In the genomic region with DNA sequence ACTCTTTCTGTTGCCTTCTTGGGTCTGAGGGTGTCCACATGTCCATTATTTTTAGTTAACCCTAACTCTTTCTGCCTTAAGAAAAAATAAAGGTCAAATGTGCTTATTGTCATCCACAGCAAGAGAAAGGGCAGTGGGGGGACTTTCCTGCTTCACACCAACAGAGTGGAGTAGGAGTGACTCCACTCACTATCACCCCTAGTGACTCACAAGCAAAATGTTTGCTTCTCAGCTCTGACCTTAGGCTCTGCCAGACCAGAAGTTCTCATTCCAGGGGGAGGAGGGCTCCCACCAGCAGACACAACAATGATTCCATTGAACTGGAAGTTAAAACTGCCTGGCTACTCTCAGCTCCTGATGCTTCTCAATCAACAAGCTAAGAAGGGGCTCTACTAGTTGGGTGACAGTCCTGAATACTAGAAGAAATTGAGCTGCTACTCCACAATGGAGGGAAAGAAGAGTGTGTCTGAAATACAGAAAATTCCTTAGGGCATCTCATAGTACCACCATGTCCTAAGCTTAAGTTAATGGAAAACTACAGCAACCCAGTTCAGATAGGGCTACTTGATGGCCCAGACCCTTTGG, we compare ENCODE assay signal across 1 cellular context.
A peak's percentile ranks its signal among the peaks of the same experiment; 100 is the strongest.
TF ChIP-seq lines count a peak whose summit lies in the region.

No MANE protein-coding gene starts in this region.

TF ChIP-seq in HepG2, 621 proteins besides CTCF, POLR2A, EP300 and RAD21 (continued from another document and continues in another):
- TF ChIP-seq, protein P1, sequence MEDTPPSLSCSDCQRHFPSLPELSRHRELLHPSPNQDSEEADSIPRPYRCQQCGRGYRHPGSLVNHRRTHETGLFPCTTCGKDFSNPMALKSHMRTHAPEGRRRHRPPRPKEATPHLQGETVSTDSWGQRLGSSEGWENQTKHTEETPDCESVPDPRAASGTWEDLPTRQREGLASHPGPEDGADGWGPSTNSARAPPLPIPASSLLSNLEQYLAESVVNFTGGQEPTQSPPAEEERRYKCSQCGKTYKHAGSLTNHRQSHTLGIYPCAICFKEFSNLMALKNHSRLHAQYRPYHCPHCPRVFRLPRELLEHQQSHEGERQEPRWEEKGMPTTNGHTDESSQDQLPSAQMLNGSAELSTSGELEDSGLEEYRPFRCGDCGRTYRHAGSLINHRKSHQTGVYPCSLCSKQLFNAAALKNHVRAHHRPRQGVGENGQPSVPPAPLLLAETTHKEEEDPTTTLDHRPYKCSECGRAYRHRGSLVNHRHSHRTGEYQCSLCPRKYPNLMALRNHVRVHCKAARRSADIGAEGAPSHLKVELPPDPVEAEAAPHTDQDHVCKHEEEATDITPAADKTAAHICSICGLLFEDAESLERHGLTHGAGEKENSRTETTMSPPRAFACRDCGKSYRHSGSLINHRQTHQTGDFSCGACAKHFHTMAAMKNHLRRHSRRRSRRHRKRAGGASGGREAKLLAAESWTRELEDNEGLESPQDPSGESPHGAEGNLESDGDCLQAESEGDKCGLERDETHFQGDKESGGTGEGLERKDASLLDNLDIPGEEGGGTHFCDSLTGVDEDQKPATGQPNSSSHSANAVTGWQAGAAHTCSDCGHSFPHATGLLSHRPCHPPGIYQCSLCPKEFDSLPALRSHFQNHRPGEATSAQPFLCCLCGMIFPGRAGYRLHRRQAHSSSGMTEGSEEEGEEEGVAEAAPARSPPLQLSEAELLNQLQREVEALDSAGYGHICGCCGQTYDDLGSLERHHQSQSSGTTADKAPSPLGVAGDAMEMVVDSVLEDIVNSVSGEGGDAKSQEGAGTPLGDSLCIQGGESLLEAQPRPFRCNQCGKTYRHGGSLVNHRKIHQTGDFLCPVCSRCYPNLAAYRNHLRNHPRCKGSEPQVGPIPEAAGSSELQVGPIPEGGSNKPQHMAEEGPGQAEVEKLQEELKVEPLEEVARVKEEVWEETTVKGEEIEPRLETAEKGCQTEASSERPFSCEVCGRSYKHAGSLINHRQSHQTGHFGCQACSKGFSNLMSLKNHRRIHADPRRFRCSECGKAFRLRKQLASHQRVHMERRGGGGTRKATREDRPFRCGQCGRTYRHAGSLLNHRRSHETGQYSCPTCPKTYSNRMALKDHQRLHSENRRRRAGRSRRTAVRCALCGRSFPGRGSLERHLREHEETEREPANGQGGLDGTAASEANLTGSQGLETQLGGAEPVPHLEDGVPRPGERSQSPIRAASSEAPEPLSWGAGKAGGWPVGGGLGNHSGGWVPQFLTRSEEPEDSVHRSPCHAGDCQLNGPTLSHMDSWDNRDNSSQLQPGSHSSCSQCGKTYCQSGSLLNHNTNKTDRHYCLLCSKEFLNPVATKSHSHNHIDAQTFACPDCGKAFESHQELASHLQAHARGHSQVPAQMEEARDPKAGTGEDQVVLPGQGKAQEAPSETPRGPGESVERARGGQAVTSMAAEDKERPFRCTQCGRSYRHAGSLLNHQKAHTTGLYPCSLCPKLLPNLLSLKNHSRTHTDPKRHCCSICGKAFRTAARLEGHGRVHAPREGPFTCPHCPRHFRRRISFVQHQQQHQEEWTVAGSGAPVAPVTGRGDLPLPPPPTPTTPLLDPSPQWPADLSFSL (CRISPR knock-in tag; IDR thresholded peaks at IDR 0.05): no peak; the same call in 1 of the 2 replicates
- TF ChIP-seq KMT2B (CRISPR knock-in tag; IDR thresholded peaks at IDR 0.05): peak; percentile 39; the same call in 1 of the 2 replicates
- TF ChIP-seq DMAP1 (CRISPR knock-in tag; IDR thresholded peaks at IDR 0.05): no peak
- peak; percentile 30; the same call in 1 of the 2 replicates for TF ChIP-seq KLF11 (CRISPR knock-in tag; IDR thresholded peaks at IDR 0.05)
- no peak for TF ChIP-seq IKZF4 (CRISPR knock-in tag; IDR thresholded peaks at IDR 0.05; ENCODE audit: borderline replicate concordance, low read depth, not compliant biosample characterization)
- no peak for TF ChIP-seq ZNF225 (CRISPR knock-in tag; IDR thresholded peaks at IDR 0.05)
- TF ChIP-seq, protein P2, sequence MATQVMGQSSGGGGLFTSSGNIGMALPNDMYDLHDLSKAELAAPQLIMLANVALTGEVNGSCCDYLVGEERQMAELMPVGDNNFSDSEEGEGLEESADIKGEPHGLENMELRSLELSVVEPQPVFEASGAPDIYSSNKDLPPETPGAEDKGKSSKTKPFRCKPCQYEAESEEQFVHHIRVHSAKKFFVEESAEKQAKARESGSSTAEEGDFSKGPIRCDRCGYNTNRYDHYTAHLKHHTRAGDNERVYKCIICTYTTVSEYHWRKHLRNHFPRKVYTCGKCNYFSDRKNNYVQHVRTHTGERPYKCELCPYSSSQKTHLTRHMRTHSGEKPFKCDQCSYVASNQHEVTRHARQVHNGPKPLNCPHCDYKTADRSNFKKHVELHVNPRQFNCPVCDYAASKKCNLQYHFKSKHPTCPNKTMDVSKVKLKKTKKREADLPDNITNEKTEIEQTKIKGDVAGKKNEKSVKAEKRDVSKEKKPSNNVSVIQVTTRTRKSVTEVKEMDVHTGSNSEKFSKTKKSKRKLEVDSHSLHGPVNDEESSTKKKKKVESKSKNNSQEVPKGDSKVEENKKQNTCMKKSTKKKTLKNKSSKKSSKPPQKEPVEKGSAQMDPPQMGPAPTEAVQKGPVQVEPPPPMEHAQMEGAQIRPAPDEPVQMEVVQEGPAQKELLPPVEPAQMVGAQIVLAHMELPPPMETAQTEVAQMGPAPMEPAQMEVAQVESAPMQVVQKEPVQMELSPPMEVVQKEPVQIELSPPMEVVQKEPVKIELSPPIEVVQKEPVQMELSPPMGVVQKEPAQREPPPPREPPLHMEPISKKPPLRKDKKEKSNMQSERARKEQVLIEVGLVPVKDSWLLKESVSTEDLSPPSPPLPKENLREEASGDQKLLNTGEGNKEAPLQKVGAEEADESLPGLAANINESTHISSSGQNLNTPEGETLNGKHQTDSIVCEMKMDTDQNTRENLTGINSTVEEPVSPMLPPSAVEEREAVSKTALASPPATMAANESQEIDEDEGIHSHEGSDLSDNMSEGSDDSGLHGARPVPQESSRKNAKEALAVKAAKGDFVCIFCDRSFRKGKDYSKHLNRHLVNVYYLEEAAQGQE (IDR thresholded peaks at IDR 0.05; ENCODE audit: borderline replicate concordance in 1 of 2, low read depth in 1 of 2, low read length in 2 of 2): no peak
- TF ChIP-seq ZNF891 (CRISPR knock-in tag; IDR thresholded peaks at IDR 0.05): no peak
- TF ChIP-seq, protein P3, sequence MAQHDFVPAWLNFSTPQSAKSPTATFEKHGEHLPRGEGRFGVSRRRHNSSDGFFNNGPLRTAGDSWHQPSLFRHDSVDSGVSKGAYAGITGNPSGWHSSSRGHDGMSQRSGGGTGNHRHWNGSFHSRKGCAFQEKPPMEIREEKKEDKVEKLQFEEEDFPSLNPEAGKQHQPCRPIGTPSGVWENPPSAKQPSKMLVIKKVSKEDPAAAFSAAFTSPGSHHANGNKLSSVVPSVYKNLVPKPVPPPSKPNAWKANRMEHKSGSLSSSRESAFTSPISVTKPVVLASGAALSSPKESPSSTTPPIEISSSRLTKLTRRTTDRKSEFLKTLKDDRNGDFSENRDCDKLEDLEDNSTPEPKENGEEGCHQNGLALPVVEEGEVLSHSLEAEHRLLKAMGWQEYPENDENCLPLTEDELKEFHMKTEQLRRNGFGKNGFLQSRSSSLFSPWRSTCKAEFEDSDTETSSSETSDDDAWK (CRISPR knock-in tag; IDR thresholded peaks at IDR 0.05): no peak
- TF ChIP-seq, protein P4, sequence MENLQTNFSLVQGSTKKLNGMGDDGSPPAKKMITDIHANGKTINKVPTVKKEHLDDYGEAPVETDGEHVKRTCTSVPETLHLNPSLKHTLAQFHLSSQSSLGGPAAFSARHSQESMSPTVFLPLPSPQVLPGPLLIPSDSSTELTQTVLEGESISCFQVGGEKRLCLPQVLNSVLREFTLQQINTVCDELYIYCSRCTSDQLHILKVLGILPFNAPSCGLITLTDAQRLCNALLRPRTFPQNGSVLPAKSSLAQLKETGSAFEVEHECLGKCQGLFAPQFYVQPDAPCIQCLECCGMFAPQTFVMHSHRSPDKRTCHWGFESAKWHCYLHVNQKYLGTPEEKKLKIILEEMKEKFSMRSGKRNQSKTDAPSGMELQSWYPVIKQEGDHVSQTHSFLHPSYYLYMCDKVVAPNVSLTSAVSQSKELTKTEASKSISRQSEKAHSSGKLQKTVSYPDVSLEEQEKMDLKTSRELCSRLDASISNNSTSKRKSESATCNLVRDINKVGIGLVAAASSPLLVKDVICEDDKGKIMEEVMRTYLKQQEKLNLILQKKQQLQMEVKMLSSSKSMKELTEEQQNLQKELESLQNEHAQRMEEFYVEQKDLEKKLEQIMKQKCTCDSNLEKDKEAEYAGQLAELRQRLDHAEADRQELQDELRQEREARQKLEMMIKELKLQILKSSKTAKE (CRISPR knock-in tag; IDR thresholded peaks at IDR 0.05; ENCODE audit: borderline replicate concordance): peak; percentile 69
- TF ChIP-seq, protein P5, sequence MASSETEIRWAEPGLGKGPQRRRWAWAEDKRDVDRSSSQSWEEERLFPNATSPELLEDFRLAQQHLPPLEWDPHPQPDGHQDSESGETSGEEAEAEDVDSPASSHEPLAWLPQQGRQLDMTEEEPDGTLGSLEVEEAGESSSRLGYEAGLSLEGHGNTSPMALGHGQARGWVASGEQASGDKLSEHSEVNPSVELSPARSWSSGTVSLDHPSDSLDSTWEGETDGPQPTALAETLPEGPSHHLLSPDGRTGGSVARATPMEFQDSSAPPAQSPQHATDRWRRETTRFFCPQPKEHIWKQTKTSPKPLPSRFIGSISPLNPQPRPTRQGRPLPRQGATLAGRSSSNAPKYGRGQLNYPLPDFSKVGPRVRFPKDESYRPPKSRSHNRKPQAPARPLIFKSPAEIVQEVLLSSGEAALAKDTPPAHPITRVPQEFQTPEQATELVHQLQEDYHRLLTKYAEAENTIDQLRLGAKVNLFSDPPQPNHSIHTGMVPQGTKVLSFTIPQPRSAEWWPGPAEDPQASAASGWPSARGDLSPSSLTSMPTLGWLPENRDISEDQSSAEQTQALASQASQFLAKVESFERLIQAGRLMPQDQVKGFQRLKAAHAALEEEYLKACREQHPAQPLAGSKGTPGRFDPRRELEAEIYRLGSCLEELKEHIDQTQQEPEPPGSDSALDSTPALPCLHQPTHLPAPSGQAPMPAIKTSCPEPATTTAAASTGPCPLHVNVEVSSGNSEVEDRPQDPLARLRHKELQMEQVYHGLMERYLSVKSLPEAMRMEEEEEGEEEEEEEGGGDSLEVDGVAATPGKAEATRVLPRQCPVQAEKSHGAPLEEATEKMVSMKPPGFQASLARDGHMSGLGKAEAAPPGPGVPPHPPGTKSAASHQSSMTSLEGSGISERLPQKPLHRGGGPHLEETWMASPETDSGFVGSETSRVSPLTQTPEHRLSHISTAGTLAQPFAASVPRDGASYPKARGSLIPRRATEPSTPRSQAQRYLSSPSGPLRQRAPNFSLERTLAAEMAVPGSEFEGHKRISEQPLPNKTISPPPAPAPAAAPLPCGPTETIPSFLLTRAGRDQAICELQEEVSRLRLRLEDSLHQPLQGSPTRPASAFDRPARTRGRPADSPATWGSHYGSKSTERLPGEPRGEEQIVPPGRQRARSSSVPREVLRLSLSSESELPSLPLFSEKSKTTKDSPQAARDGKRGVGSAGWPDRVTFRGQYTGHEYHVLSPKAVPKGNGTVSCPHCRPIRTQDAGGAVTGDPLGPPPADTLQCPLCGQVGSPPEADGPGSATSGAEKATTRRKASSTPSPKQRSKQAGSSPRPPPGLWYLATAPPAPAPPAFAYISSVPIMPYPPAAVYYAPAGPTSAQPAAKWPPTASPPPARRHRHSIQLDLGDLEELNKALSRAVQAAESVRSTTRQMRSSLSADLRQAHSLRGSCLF (CRISPR knock-in tag; IDR thresholded peaks at IDR 0.05; ENCODE audit: borderline replicate concordance): no peak
- TF ChIP-seq CBFB (CRISPR knock-in tag; IDR thresholded peaks at IDR 0.05): no peak
- TF ChIP-seq ZFP82 (CRISPR knock-in tag; IDR thresholded peaks at IDR 0.05; ENCODE audit: borderline replicate concordance): no peak
- TF ChIP-seq NFKB2 (CRISPR knock-in tag; IDR thresholded peaks at IDR 0.05; ENCODE audit: borderline replicate concordance): no peak
- TF ChIP-seq JUN (CRISPR knock-in tag; IDR thresholded peaks at IDR 0.05): no peak
- TF ChIP-seq, protein P6, sequence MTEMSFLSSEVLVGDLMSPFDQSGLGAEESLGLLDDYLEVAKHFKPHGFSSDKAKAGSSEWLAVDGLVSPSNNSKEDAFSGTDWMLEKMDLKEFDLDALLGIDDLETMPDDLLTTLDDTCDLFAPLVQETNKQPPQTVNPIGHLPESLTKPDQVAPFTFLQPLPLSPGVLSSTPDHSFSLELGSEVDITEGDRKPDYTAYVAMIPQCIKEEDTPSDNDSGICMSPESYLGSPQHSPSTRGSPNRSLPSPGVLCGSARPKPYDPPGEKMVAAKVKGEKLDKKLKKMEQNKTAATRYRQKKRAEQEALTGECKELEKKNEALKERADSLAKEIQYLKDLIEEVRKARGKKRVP (CRISPR knock-in tag; IDR thresholded peaks at IDR 0.05): no peak
- TF ChIP-seq SAFB2 (CRISPR knock-in tag; IDR thresholded peaks at IDR 0.05; ENCODE audit: borderline replicate concordance, low read depth): no peak
- TF ChIP-seq PPARG (CRISPR knock-in tag; conservative IDR thresholded peaks at IDR 0.05): peak; percentile 80
- TF ChIP-seq FOXA1 (IDR thresholded peaks at IDR 0.05): no peak
- peak; percentile 45; the same call in 1 of the 2 replicates for TF ChIP-seq FOXA1 (CRISPR knock-in tag; IDR thresholded peaks at IDR 0.05)
- no peak for TF ChIP-seq KLF13 (CRISPR knock-in tag; IDR thresholded peaks at IDR 0.05)
- no peak for TF ChIP-seq MED13 (CRISPR knock-in tag; IDR thresholded peaks at IDR 0.05)
- no peak for TF ChIP-seq ATM (IDR thresholded peaks at IDR 0.05; ENCODE audit: borderline replicate concordance)
- no peak for TF ChIP-seq ZNF205 (CRISPR knock-in tag; IDR thresholded peaks at IDR 0.05)
- TF ChIP-seq ZNF335 (CRISPR knock-in tag; IDR thresholded peaks at IDR 0.05): no peak
- no peak for TF ChIP-seq ZNF569 (CRISPR knock-in tag; IDR thresholded peaks at IDR 0.05; ENCODE audit: borderline replicate concordance)
- TF ChIP-seq, protein P7, sequence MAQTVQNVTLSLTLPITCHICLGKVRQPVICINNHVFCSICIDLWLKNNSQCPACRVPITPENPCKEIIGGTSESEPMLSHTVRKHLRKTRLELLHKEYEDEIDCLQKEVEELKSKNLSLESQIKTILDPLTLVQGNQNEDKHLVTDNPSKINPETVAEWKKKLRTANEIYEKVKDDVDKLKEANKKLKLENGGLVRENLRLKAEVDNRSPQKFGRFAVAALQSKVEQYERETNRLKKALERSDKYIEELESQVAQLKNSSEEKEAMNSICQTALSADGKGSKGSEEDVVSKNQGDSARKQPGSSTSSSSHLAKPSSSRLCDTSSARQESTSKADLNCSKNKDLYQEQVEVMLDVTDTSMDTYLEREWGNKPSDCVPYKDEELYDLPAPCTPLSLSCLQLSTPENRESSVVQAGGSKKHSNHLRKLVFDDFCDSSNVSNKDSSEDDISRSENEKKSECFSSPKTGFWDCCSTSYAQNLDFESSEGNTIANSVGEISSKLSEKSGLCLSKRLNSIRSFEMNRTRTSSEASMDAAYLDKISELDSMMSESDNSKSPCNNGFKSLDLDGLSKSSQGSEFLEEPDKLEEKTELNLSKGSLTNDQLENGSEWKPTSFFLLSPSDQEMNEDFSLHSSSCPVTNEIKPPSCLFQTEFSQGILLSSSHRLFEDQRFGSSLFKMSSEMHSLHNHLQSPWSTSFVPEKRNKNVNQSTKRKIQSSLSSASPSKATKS (CRISPR knock-in tag; IDR thresholded peaks at IDR 0.05): no peak
- TF ChIP-seq RARG (CRISPR knock-in tag; IDR thresholded peaks at IDR 0.05; ENCODE audit: low read depth): no peak
- no peak for TF ChIP-seq KDM5B (CRISPR knock-in tag; IDR thresholded peaks at IDR 0.05; ENCODE audit: borderline replicate concordance)
- no peak; the same call in 1 of the 2 replicates for TF ChIP-seq ZNF136 (CRISPR knock-in tag; IDR thresholded peaks at IDR 0.05; ENCODE audit: low read depth)
- no peak for TF ChIP-seq TEAD2 (CRISPR knock-in tag; IDR thresholded peaks at IDR 0.05)
- TF ChIP-seq ZNF768 (CRISPR knock-in tag; IDR thresholded peaks at IDR 0.05): no peak
- TF ChIP-seq AHR (CRISPR knock-in tag; IDR thresholded peaks at IDR 0.05): no peak
